Comparison of ENCODE assay signal across 11 cellular contexts in genomic region chr1:154730986-154731489, GRCh38.
DNase-seq lines count a peak whose midpoint lies in the region; ATAC-seq and TF ChIP-seq lines count a peak whose summit lies in the region.
"Had no signal": no experiment of that assay in that cellular context is flagged by ENCODE, and none has a peak within 500 bp of the region (broad histone marks: within the 10 kb centered on the region; RNA-seq: fewer than 3 reads in every experiment).

No MANE protein-coding gene starts in this region.

- WGBS in GM23248 (ENCODE audit: low coverage in 1 of 2, low lambda C conversion rate in 2 of 2, missing lambda C conversion rate in 2 of 2), 2 experiments, result 40 to 43% methylated on average over 10 of the region's 10 CpGs
- 18% methylated on average over 10 of the region's 10 CpGs for WGBS in right cardiac atrium
- 39 to 52% methylated on average over 10 of the region's 10 CpGs for WGBS in lower leg skin, 2 donors

- H3K9ac ChIP-seq in GM23248, result peak overlapping the region; percentile 49

- in situ Hi-C loops in GM23248 (cut with MboI), result no loop called here
- in situ Hi-C loops in gastrocnemius medialis (cut with MboI; ENCODE audit: low sequenced_read_pairs in 4 of 4), result no loop called here

- ATAC-seq in right cardiac atrium, result peak in 1 of 2 donors; percentile 38
- ATAC-seq in gastrocnemius medialis, result no peak
- no peak for ATAC-seq in GM18861 (IDR thresholded peaks at IDR 0.05; ENCODE audit: unreplicated experiment)
- no peak for ATAC-seq in HG02571 (IDR thresholded peaks at IDR 0.05; ENCODE audit: unreplicated experiment)

- TF ChIP-seq CTCF in VCaP (conservative IDR thresholded peaks at IDR 0.05), result no peak
- TF ChIP-seq CTCF in gastrocnemius medialis (IDR thresholded peaks at IDR 0.05 in 4 of 5, conservative IDR thresholded peaks at IDR 0.05 in 1 of 5), result no peak
- no peak for TF ChIP-seq CTCF in lower leg skin (IDR thresholded peaks at IDR 0.05)

- H2AFZ ChIP-seq in GM23248, result peak overlapping the region; percentile 5; the same call in 1 of the 2 replicates

- TF ChIP-seq POLR2A in gastrocnemius medialis (IDR thresholded peaks at IDR 0.05), result no peak
- TF ChIP-seq POLR2A in lower leg skin (IDR thresholded peaks at IDR 0.05), result no peak

- H3K9me3 ChIP-seq in GM23248 (ENCODE audit: low read depth) (no peaks in the 10 kb centered on the region), right cardiac atrium (ENCODE audit: control insufficient read depth, low read length) (no peaks in the 10 kb centered on the region), gastrocnemius medialis (no peaks in the 10 kb centered on the region)

- H3K4me2 ChIP-seq in GM23248 (ENCODE audit: unreplicated experiment), result peak overlapping the region; percentile 46

- H3K27ac ChIP-seq in GM23248, result peak overlapping the region; percentile 46
- peak overlapping the region; percentile 76 for H3K27ac ChIP-seq in VCaP
- H3K27ac ChIP-seq in right cardiac atrium (ENCODE audit: low read length), result peak overlapping the region; percentile 66
- peak overlapping the region in 3 of 4 donors; percentile 18 to 44 (median 20) for H3K27ac ChIP-seq in gastrocnemius medialis
- H3K27ac ChIP-seq: cardiac muscle cell, HL-60 had no signal

- DNase-seq in GM23248 (peak; percentile 83), right cardiac atrium (no peak), gastrocnemius medialis (no peak), lower leg skin (ENCODE audit: low spot score in 2 of 2) (no peak)
- no peak for DNase-seq in stimulated activated CD4-positive, alpha-beta T cell treated with anti-CD3 and anti-CD28 coated beads, Interleukin-4, amount 100 ng/mL, for 4 hours
- DNase-seq: NCI-H446 treated with DMSO at 0.1 percent for 48 hours had no signal

- H4K20me1 ChIP-seq in GM23248 (ENCODE audit: insufficient read depth), result no peaks in the 10 kb centered on the region

- H3K36me3 ChIP-seq in GM23248 (ENCODE audit: low read depth) (no peaks in the 10 kb centered on the region), gastrocnemius medialis (peaks cover 0 to 7% of the 10 kb centered on the region in 2 donors)
- H3K36me3 ChIP-seq: cardiac muscle cell had no signal

- H3F3A ChIP-seq in GM23248 (ENCODE audit: insufficient read depth), result peaks cover 20% of the 10 kb centered on the region

- H3K9me2 ChIP-seq in GM23248 (ENCODE audit: insufficient read depth), result no peaks in the 10 kb centered on the region

- H3K27me3 ChIP-seq in GM23248 (replicated peaks; ENCODE audit: insufficient read depth), result no peaks in the 10 kb centered on the region
- H3K27me3 ChIP-seq in right cardiac atrium (ENCODE audit: control insufficient read depth, insufficient read depth), result no peaks in the 10 kb centered on the region
- no peaks in the 10 kb centered on the region for H3K27me3 ChIP-seq in gastrocnemius medialis
- H3K27me3 ChIP-seq: cardiac muscle cell had no signal

- H3K4me3 ChIP-seq in GM23248, result no peak overlapping the region
- H3K4me3 ChIP-seq in right cardiac atrium (ENCODE audit: low read length), result no peak overlapping the region
- H3K4me3 ChIP-seq in gastrocnemius medialis, result no peak overlapping the region
- H3K4me3 ChIP-seq in lower leg skin (ENCODE audit: low read depth, poor library complexity, severe bottlenecking), result no peak overlapping the region
- H3K4me3 ChIP-seq: cardiac muscle cell had no signal

- peaks cover 22% of the 10 kb centered on the region for H3K4me1 ChIP-seq in GM23248 (ENCODE audit: insufficient read depth)
- H3K4me1 ChIP-seq in right cardiac atrium (ENCODE audit: control insufficient read depth, insufficient read depth, low read length), result peaks cover 15% of the 10 kb centered on the region
- H3K4me1 ChIP-seq in gastrocnemius medialis, result peaks cover 19 to 44% of the 10 kb centered on the region in 2 donors

- H3K79me2 ChIP-seq in GM23248 (ENCODE audit: insufficient read depth), result no peaks in the 10 kb centered on the region

- intact Hi-C loops in right cardiac atrium (cut with DNase I), result no loop called here
- intact Hi-C loops in gastrocnemius medialis (cut with DNase I; ENCODE audit: low total_unique reads), result no loop called here
- intact Hi-C loops in lower leg skin (cut with DNase I; ENCODE audit: low total_unique reads), result no loop called here

Comparison
In these comparisons a context has a peak if more than half of its experiments do, and no peak if none do; other contexts are left out.
1. H3K27ac ChIP-seq: peak in every context shown above with its lines; median percentile 76 in VCaP; 66 in right cardiac atrium; 46 in GM23248; 20 in gastrocnemius medialis.